Comparison of ENCODE assay signal across 8 cellular contexts in genomic region chr7:127252380-127252718, GRCh38. TPM values are rescaled to one million over a fixed set of nuclear protein-coding genes. Genes with fewer than 3 reads are reported as not detected.
A peak's percentile ranks its signal among the peaks of the same experiment; 100 is the strongest.
DNase-seq lines count a peak whose midpoint lies in the region; ATAC-seq and TF ChIP-seq lines count a peak whose summit lies in the region.

No MANE protein-coding gene starts in this region.

- WGBS in IMR-90 (ENCODE audit: extremely low coverage in 2 of 2, insufficient read length in 1 of 2), 2 experiments = 0% methylated on average over 1 of the region's 11 CpGs; no CpG with 5 or more reads in 1 of the 2 experiments

- peaks cover 8% of the 10 kb centered on the region for H3K36me3 Mint-ChIP-seq in central memory CD8-positive, alpha-beta T cell (ENCODE audit: insufficient read depth)

- H3K9me3 Mint-ChIP-seq in central memory CD8-positive, alpha-beta T cell = no peaks in the 10 kb centered on the region

- no peak overlapping the region for H4K8ac ChIP-seq in IMR-90 (ENCODE audit: low read depth in 2 of 2, low read length in 2 of 2)

- TF ChIP-seq CTCF in AG10803 (conservative IDR thresholded peaks at IDR 0.05; ENCODE audit: low read length) (no peak), IMR-90 (conservative IDR thresholded peaks at IDR 0.05; ENCODE audit: low read depth, low read length) (no peak)

- CTCF ChIA-PET in IMR-90 (lab: Yijun Ruan, JAX) = interaction anchor here (0.6 kb wide), 1 partner anchor 119 kb away, joined by 3 read pairs; no protein-coding TSS in a partner anchor

- H3K27ac ChIP-seq in IMR-90 (ENCODE audit: insufficient read depth, low read length) = no peak overlapping the region

- H2BK20ac ChIP-seq in IMR-90 (ENCODE audit: low read depth, low read length) = no peak overlapping the region

- no peak overlapping the region for H3K18ac ChIP-seq in IMR-90 (ENCODE audit: low read depth, low read length)

- no peak overlapping the region for H3K9ac ChIP-seq in IMR-90 (ENCODE audit: low read depth, low read length)

- H2BK120ac ChIP-seq in IMR-90 (ENCODE audit: low read depth, low read length) = no peak overlapping the region

- no peak overlapping the region for H2AK5ac ChIP-seq in IMR-90 (ENCODE audit: low read depth, low read length)

- no peaks in the 10 kb centered on the region for H3K79me1 ChIP-seq in IMR-90 (ENCODE audit: low read depth in 1 of 2, low read length in 2 of 2)

- TF ChIP-seq POLR2A in IMR-90 (IDR thresholded peaks at IDR 0.05; ENCODE audit: low read depth, low read length) = no peak

- H3K4me2 ChIP-seq in IMR-90 (ENCODE audit: low read depth, low read length) = peak overlapping the region; percentile 55

- H3K4me1 Mint-ChIP-seq in central memory CD8-positive, alpha-beta T cell = peaks cover 19% of the 10 kb centered on the region

- H3K9me3 ChIP-seq in IMR-90 (ENCODE audit: control insufficient read depth, insufficient read depth, low read length) = no peaks in the 10 kb centered on the region

- no peak for TF ChIP-seq RAD21 in IMR-90 (IDR thresholded peaks at IDR 0.05; ENCODE audit: low read length)

- ATAC-seq in IMR-90 (ENCODE audit: low read depth) = no peak
- no peak for ATAC-seq in central memory CD8-positive, alpha-beta T cell (replicated peaks; ENCODE audit: extremely low read depth, poor library complexity, severe bottlenecking)
- no peak for ATAC-seq in HG02885 (IDR thresholded peaks at IDR 0.05; ENCODE audit: poor library complexity, unreplicated experiment)

- no peak overlapping the region for H3K23ac ChIP-seq in IMR-90 (ENCODE audit: low read depth, low read length)

- H3K4me3 ChIP-seq in AG10803 (ENCODE audit: low read length) (peak overlapping the region; percentile 39), IMR-90 (ENCODE audit: insufficient read depth, low read depth, low read length) (peak overlapping the region; percentile 4; the same call in 1 of the 2 replicates)

- H3K4me3 Mint-ChIP-seq in central memory CD8-positive, alpha-beta T cell = peak overlapping the region; percentile 82

- no peak overlapping the region for H4K91ac ChIP-seq in IMR-90 (ENCODE audit: insufficient read depth, low read depth, low read length)

- H3K27me3 Mint-ChIP-seq in central memory CD8-positive, alpha-beta T cell = peaks cover 88% of the 10 kb centered on the region

- peaks cover 6% of the 10 kb centered on the region; the same call in 1 of the 2 replicates for H3K4me1 ChIP-seq in IMR-90 (ENCODE audit: control insufficient read depth, insufficient read depth, low read length)

- in situ Hi-C loops in IMR-90 (cut with MboI; ENCODE audit: low sequenced_read_pairs) = no loop called here

- no peak overlapping the region for H3K4ac ChIP-seq in IMR-90 (ENCODE audit: low read depth, low read length)

- no TSS peak for BruUV-seq in IMR-90 (replicated peaks; lab: Mats Ljungman, UMichigan)

- H2BK5ac ChIP-seq in IMR-90 (ENCODE audit: low read depth, low read length, poor library complexity, severe bottlenecking) = no peak overlapping the region

- H3K9me1 ChIP-seq in IMR-90 (ENCODE audit: insufficient read depth, low read length) = no peaks in the 10 kb centered on the region

- no peak overlapping the region for H3K27ac Mint-ChIP-seq in central memory CD8-positive, alpha-beta T cell (ENCODE audit: low read depth)

- H3K27me3 ChIP-seq in IMR-90 (ENCODE audit: control insufficient read depth, insufficient read depth, low read length) = peaks cover 38% of the 10 kb centered on the region

- H3K56ac ChIP-seq in IMR-90 (ENCODE audit: extremely low read depth, insufficient read depth, low read length) = no peak overlapping the region

- intact Hi-C loops in IMR-90 (cut with micrococcal nuclease) = loop anchor here (2.0 kb wide), 1 partner anchor 450 kb away; no protein-coding TSS in a partner anchor

- no peaks in the 10 kb centered on the region for H3K36me3 ChIP-seq in IMR-90 (ENCODE audit: control insufficient read depth, insufficient read depth, low read length)

- no peak overlapping the region for H4K5ac ChIP-seq in IMR-90 (ENCODE audit: low read depth, low read length)

- H4K20me1 ChIP-seq in IMR-90 (ENCODE audit: insufficient read depth, low read length) = no peaks in the 10 kb centered on the region

- DNase-seq in AG10803 (ENCODE audit: low read depth) (no peak), IMR-90 (no peak), myocyte (ENCODE audit: low read depth) (peak; percentile 1), GF-D8 (lab: John Stamatoyannopoulos, UW) (no peak), NCI-H2029 (lab: John Stamatoyannopoulos, UW) (no peak), NCI-H187 (lab: John Stamatoyannopoulos, UW) (no peak)
- DNase-seq in central memory CD8-positive, alpha-beta T cell (ENCODE audit: low spot score in 2 of 2) = no peak

- no peak overlapping the region for H3K14ac ChIP-seq in IMR-90 (replicated peaks; ENCODE audit: low read depth, low read length)

- POLR2A ChIA-PET in IMR-90 (lab: Charles Lee; ENCODE audit: unreplicated experiment) = no interaction called here

- H2AFZ ChIP-seq in IMR-90 (replicated peaks; ENCODE audit: low read length, poor library complexity) = peak overlapping the region; percentile 92

- dilution Hi-C loops in IMR-90 (cut with HindIII; ENCODE audit: low sequenced_read_pairs, unreplicated experiment) = no loop called here

- H2BK15ac ChIP-seq in IMR-90 (ENCODE audit: low read depth, low read length) = no peak overlapping the region

- H2AK9ac ChIP-seq in IMR-90 (replicated peaks; ENCODE audit: low read depth, low read length, poor library complexity) = peak overlapping the region; percentile 71

TF ChIP-seq in IMR-90, 13 proteins besides CTCF, POLR2A, EP300 and RAD21:
- no peak for TF ChIP-seq MAFK (IDR thresholded peaks at IDR 0.05; ENCODE audit: low read depth, low read length)
- TF ChIP-seq BHLHE40 (IDR thresholded peaks at IDR 0.05; ENCODE audit: low read depth, low read length) = no peak
- TF ChIP-seq RFX5 (IDR thresholded peaks at IDR 0.05; ENCODE audit: low read depth, low read length) = no peak
- no peak for TF ChIP-seq CHD1 (IDR thresholded peaks at IDR 0.05; ENCODE audit: low read depth, low read length)
- no peak for TF ChIP-seq SMC3 (IDR thresholded peaks at IDR 0.05; ENCODE audit: low read depth, low read length)
- TF ChIP-seq MAZ (IDR thresholded peaks at IDR 0.05; ENCODE audit: borderline replicate concordance, low read depth, low read length) = no peak
- TF ChIP-seq, protein P1, sequence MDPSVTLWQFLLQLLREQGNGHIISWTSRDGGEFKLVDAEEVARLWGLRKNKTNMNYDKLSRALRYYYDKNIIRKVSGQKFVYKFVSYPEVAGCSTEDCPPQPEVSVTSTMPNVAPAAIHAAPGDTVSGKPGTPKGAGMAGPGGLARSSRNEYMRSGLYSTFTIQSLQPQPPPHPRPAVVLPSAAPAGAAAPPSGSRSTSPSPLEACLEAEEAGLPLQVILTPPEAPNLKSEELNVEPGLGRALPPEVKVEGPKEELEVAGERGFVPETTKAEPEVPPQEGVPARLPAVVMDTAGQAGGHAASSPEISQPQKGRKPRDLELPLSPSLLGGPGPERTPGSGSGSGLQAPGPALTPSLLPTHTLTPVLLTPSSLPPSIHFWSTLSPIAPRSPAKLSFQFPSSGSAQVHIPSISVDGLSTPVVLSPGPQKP (IDR thresholded peaks at IDR 0.05; ENCODE audit: borderline replicate concordance, low read depth, low read length) = no peak
- TF ChIP-seq MXI1 (IDR thresholded peaks at IDR 0.05; ENCODE audit: borderline replicate concordance, low read depth, low read length) = no peak

RNA-seq across cellular contexts. Expression of gene GRM8, which starts 0.4 kb away (rescaled TPM):
- total RNA-seq in IMR-90 (2012; rRNA removed) (not detected in 2 replicates), myocyte (0.72 and 0.99 TPM in 2 replicates)
- polyA plus RNA-seq in IMR-90 (2012; rRNA removed) = not detected in 2 replicates
- not detected in 2 replicates for polyA plus RNA-seq in IMR-90 (2012; cell fraction: cytosol; rRNA removed)
- not detected in 2 replicates for polyA plus RNA-seq in IMR-90 (2012; cell fraction: nucleus; rRNA removed; ENCODE audit: low replicate concordance)
- 0.43 TPM for polyA plus RNA-seq in myocyte (2012)
